1 cellular context compared by ENCODE assay signal in the genomic region with DNA sequence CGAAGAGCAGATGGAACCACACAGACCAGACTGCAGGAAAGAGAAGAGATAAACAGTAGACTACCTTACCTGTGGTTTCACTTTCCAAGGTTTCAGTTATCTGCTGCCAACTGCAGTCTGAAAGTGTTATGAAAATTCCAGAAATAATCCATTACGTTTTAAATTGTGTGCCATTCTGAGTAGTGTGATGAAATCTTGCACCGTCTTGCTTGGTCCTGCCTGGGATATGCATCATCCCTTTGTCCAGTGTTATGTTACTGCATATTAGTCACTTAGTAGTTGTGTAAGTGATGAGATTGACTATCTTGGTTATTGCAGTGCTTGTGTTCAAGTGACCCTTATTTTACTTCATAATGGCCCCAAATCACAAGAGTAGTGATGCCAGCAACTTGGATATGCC.
TF ChIP-seq lines count a peak whose summit lies in the region.

No MANE protein-coding gene starts in this region.

TF ChIP-seq in neural cell, 6 proteins besides CTCF, POLR2A, EP300 and RAD21:
- no peak for TF ChIP-seq MXI1 (conservative IDR thresholded peaks at IDR 0.05; ENCODE audit: poor library complexity, severe bottlenecking)
- no peak for TF ChIP-seq TAF1 (IDR thresholded peaks at IDR 0.05; ENCODE audit: low read depth)
TF ChIP-seq in neural cell: peak in this region for 0.
